ENCODE assay signal across 8 cellular contexts in genomic region chr11:6927030-6927617, GRCh38. TPM values are rescaled to one million over a fixed set of nuclear protein-coding genes. Genes with fewer than 3 reads are reported as not detected.
DNase-seq lines count a peak whose midpoint lies in the region; ATAC-seq and TF ChIP-seq lines count a peak whose summit lies in the region.

No MANE protein-coding gene starts in this region.

- intact Hi-C loops in Right ventricle myocardium inferior (cut with DNase I): no loop called here

- no peak for DNase-seq in cardiac muscle cell (ENCODE audit: low read depth in 1 of 2, low spot score in 1 of 2)
- DNase-seq in Right ventricle myocardium inferior (ENCODE audit: missing footprints): no peak
- DNase-seq in NCI-H748 treated with DMSO at 0.1 percent for 48 hours (lab: John Stamatoyannopoulos, UW): peak; percentile 65
- DNase-seq in epithelial cell of prostate (ENCODE audit: low read depth, low spot score): no peak
- no peak for DNase-seq in AML-193 (lab: John Stamatoyannopoulos, UW)
- DNase-seq in activated CD4-positive, alpha-beta T cell treated with anti-CD3 and anti-CD28 coated beads, Interleukin-2, amount 50 U/mL, for 48 hours: no peak

- ATAC-seq in Right ventricle myocardium inferior (no peak), HG02798 (IDR thresholded peaks at IDR 0.05; ENCODE audit: poor library complexity, unreplicated experiment) (peak; percentile 69)

- H3K9me3 ChIP-seq in cardiac muscle cell (ENCODE audit: low read depth): no peaks in the 10 kb centered on the region

- H3K27ac ChIP-seq in cardiac muscle cell: no peak overlapping the region
- H3K27ac ChIP-seq in epithelial cell of prostate: peak overlapping the region; percentile 79
- H3K27ac ChIP-seq in rectal smooth muscle tissue (ENCODE audit: low read depth, low read length): no peak overlapping the region

- H3K27me3 ChIP-seq in cardiac muscle cell (no peaks in the 10 kb centered on the region), rectal smooth muscle tissue (ENCODE audit: control insufficient read depth, insufficient read depth, low read length) (no peaks in the 10 kb centered on the region)

- peak overlapping the region; percentile 44 for H3K4me3 ChIP-seq in cardiac muscle cell
- H3K4me3 ChIP-seq in rectal smooth muscle tissue (ENCODE audit: low read length): peak overlapping the region; percentile 78

- H3K36me3 ChIP-seq in cardiac muscle cell (no peaks in the 10 kb centered on the region), rectal smooth muscle tissue (ENCODE audit: control insufficient read depth, insufficient read depth, low read length) (no peaks in the 10 kb centered on the region)

- no peak overlapping the region for H3K9ac ChIP-seq in rectal smooth muscle tissue (ENCODE audit: low read length)

- peaks cover 8% of the 10 kb centered on the region for H3K4me1 ChIP-seq in cardiac muscle cell (ENCODE audit: low read depth)
- H3K4me1 ChIP-seq in rectal smooth muscle tissue (ENCODE audit: control insufficient read depth, insufficient read depth, low read length): peaks cover 2% of the 10 kb centered on the region

- no peak for TF ChIP-seq CTCF in cardiac muscle cell (IDR thresholded peaks at IDR 0.05; ENCODE audit: low read depth, low read length)

RNA-seq across cellular contexts. Expression of gene ZNF215, which starts 0.9 kb away (rescaled TPM):
- total RNA-seq in cardiac muscle cell (0.86 and 1.6 TPM in 2 replicates), Right ventricle myocardium inferior (0.60 TPM)
- 1.0 and 1.6 TPM in 2 replicates for polyA plus RNA-seq in cardiac muscle cell

RNA-seq across cellular contexts. Expression of gene OR2D3, which starts 6.3 kb away (rescaled TPM):
- total RNA-seq in cardiac muscle cell (not detected in 2 replicates), Right ventricle myocardium inferior (not detected)
- 0.51 TPM in 1 of 2 replicates, not detected in the other for polyA plus RNA-seq in cardiac muscle cell

RNA-seq across cellular contexts. Expression of gene OR2D2, which starts 34.8 kb away (rescaled TPM):
- total RNA-seq in cardiac muscle cell: not detected in 2 replicates
- not detected in 2 replicates for polyA plus RNA-seq in cardiac muscle cell
- not detected for total RNA-seq in Right ventricle myocardium inferior

RNA-seq across cellular contexts. Expression of gene OR10A4, which starts 50.7 kb away (rescaled TPM):
- total RNA-seq in cardiac muscle cell (not detected in 2 replicates), Right ventricle myocardium inferior (not detected)
- not detected in 2 replicates for polyA plus RNA-seq in cardiac muscle cell
